ENCODE assay signal across 1 cellular context in genomic region chr20:46562009-46562372, GRCh38.
TF ChIP-seq lines count a peak whose summit lies in the region.

No MANE protein-coding gene starts in this region.

TF ChIP-seq in SK-N-SH treated with all-trans-retinoic acid at 6 μM for 48 hours, 23 proteins besides CTCF, POLR2A, EP300 and RAD21 (continued from another document):
- TF ChIP-seq PATZ1 (CRISPR knock-in tag; IDR thresholded peaks at IDR 0.05; ENCODE audit: borderline replicate concordance), result no peak
- TF ChIP-seq ZFP30 (CRISPR knock-in tag; IDR thresholded peaks at IDR 0.05), result no peak
- no peak for TF ChIP-seq PPARA (CRISPR knock-in tag; IDR thresholded peaks at IDR 0.05; ENCODE audit: borderline replicate concordance)
